Comparison of ENCODE assay signal across 2 cellular contexts in genomic region chr17:38719943-38720641, GRCh38.
TF ChIP-seq lines count a peak whose summit lies in the region.

No MANE protein-coding gene starts in this region.

TF ChIP-seq in HepG2, 621 proteins besides CTCF, POLR2A, EP300 and RAD21 (continued from another document):
- TF ChIP-seq HES4 (CRISPR knock-in tag; IDR thresholded peaks at IDR 0.05; ENCODE audit: borderline replicate concordance): no peak
- 0 out of 2 replicates have a peak, but pooled peaks have one; percentile 43 for TF ChIP-seq ZNF776 (CRISPR knock-in tag; IDR thresholded peaks at IDR 0.05)
- TF ChIP-seq KDM6A (CRISPR knock-in tag; IDR thresholded peaks at IDR 0.05; ENCODE audit: low read depth): no peak
- TF ChIP-seq CREBL2 (CRISPR knock-in tag; IDR thresholded peaks at IDR 0.05; ENCODE audit: borderline replicate concordance): no peak
- no peak for TF ChIP-seq ZNF256 (CRISPR knock-in tag; conservative IDR thresholded peaks at IDR 0.05)
- TF ChIP-seq GABPA (IDR thresholded peaks at IDR 0.05; ENCODE audit: low read depth, low read length): 0 out of 2 replicates have a peak, but pooled peaks have one; percentile 16
- TF ChIP-seq GABPA (CRISPR knock-in tag; IDR thresholded peaks at IDR 0.05; ENCODE audit: low read depth): no peak
- no peak for TF ChIP-seq GMEB2 (CRISPR knock-in tag; IDR thresholded peaks at IDR 0.05; ENCODE audit: low read depth)
- peak; percentile 65 for TF ChIP-seq RBFOX2 (IDR thresholded peaks at IDR 0.05; ENCODE audit: low read depth, low read length)

TF ChIP-seq in WTC11, 78 proteins besides CTCF, POLR2A, EP300 and RAD21 (continued from another document):
- 0 out of 2 replicates have a peak, but pooled peaks have one; percentile 29 for TF ChIP-seq E2F4 (CRISPR knock-in tag; IDR thresholded peaks at IDR 0.05; ENCODE audit: borderline replicate concordance, low read depth)
- TF ChIP-seq PRRX2 (CRISPR knock-in tag; IDR thresholded peaks at IDR 0.05): no peak
- TF ChIP-seq NR1H2 (CRISPR knock-in tag; IDR thresholded peaks at IDR 0.05): no peak
- no peak for TF ChIP-seq GRHL2 (CRISPR knock-in tag; IDR thresholded peaks at IDR 0.05; ENCODE audit: insufficient replicate concordance, severe bottlenecking)
- no peak for TF ChIP-seq FOXP4 (CRISPR knock-in tag; IDR thresholded peaks at IDR 0.05)
- TF ChIP-seq MAX (CRISPR knock-in tag; IDR thresholded peaks at IDR 0.05): peak; percentile 80
- TF ChIP-seq OVOL2 (CRISPR knock-in tag; IDR thresholded peaks at IDR 0.05; ENCODE audit: borderline replicate concordance): no peak
- no peak for TF ChIP-seq USF1 (CRISPR knock-in tag; IDR thresholded peaks at IDR 0.05)
- no peak for TF ChIP-seq FOXK1 (CRISPR knock-in tag; IDR thresholded peaks at IDR 0.05)
- no peak for TF ChIP-seq CREB1 (CRISPR knock-in tag; IDR thresholded peaks at IDR 0.05)
- TF ChIP-seq EMX1 (CRISPR knock-in tag; IDR thresholded peaks at IDR 0.05): no peak
- TF ChIP-seq ZMAT4 (CRISPR knock-in tag; IDR thresholded peaks at IDR 0.05): no peak
- no peak for TF ChIP-seq GABPB1 (CRISPR knock-in tag; IDR thresholded peaks at IDR 0.05)
- TF ChIP-seq E2F5 (CRISPR knock-in tag; IDR thresholded peaks at IDR 0.05): no peak
- no peak for TF ChIP-seq ARID4B (CRISPR knock-in tag; IDR thresholded peaks at IDR 0.05; ENCODE audit: borderline replicate concordance)
- peak; percentile 80; the same call in 1 of the 2 replicates for TF ChIP-seq NFE2L1 (CRISPR knock-in tag; IDR thresholded peaks at IDR 0.05)
- TF ChIP-seq PRDM15 (CRISPR knock-in tag; IDR thresholded peaks at IDR 0.05): peak; percentile 76
- TF ChIP-seq GTF2I (CRISPR knock-in tag; conservative IDR thresholded peaks at IDR 0.05): no peak
- TF ChIP-seq TEAD4 (CRISPR knock-in tag; IDR thresholded peaks at IDR 0.05): no peak
- TF ChIP-seq JUN (CRISPR knock-in tag; IDR thresholded peaks at IDR 0.05): no peak
